ENCODE assay signal across 1 cellular context in the genomic region with DNA sequence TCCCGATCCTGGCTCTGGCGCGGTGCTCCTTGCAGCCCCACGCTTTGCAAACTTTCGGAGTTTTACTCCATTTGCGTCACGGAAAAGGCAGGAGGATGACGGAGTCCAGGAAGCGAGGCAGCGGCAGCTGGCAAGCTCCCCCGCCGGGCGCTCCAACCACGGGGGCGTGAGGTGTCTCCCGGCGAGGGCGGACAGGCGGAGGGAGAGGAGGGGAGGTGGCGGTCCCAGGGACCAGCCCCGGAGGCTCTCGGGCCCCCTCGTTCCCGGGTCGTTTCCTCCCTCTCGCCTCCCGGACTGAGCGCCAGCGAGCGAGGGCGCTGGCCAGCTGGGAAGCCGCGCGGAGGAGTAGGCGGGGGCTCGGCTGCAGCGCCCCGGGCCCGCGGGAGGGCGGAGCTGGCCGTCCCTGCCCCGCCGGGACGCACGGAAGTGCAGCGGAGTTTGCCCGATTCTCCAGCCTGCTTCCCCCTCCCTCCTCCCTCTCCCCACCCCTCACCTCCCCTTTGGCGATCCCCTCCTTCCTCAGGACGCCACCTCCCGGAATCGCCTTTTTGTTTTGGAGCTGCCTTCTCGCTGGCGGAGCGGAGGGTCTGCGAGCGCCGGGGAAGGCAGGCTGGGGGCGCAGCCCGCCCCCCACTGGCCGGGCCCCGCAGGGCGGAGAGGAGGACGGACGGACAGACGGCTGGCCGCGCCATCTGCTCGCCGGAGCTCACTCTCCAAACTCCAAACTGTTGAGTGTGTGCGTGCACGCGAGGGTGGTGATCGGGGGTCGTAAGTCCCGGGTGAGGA.
TF ChIP-seq lines count a peak whose summit lies in the region.

A gene with protein sequence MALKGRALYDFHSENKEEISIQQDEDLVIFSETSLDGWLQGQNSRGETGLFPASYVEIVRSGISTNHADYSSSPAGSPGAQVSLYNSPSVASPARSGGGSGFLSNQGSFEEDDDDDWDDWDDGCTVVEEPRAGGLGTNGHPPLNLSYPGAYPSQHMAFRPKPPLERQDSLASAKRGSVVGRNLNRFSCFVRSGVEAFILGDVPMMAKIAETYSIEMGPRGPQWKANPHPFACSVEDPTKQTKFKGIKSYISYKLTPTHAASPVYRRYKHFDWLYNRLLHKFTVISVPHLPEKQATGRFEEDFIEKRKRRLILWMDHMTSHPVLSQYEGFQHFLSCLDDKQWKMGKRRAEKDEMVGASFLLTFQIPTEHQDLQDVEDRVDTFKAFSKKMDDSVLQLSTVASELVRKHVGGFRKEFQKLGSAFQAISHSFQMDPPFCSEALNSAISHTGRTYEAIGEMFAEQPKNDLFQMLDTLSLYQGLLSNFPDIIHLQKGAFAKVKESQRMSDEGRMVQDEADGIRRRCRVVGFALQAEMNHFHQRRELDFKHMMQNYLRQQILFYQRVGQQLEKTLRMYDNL (plus strand): TSS at position 543 of the 786 bp plus-strand sequence. CDS start 1,191 bp downstream, outside the sequence.

TF ChIP-seq in HEK293, 187 proteins besides CTCF, POLR2A, EP300 and RAD21 (continued from another document):
- TF ChIP-seq ZNF76 (tag by site-specific recombination; IDR thresholded peaks at IDR 0.05; ENCODE audit: borderline replicate concordance, low read depth) (peak; percentile 84), WT1 (tag by site-specific recombination; IDR thresholded peaks at IDR 0.05) (peak; percentile 72), ZNF24 (tag by site-specific recombination; IDR thresholded peaks at IDR 0.05) (no peak), ZFHX2 (tag by site-specific recombination; conservative IDR thresholded peaks at IDR 0.05) (peak; percentile 98), GLI4 (tag by site-specific recombination; IDR thresholded peaks at IDR 0.05) (peak; percentile 44; the same call in 1 of the 2 replicates), ZSCAN4 (tag by site-specific recombination; IDR thresholded peaks at IDR 0.05) (no peak)
